Comparison of ENCODE assay signal across 34 cellular contexts in the genomic region with DNA sequence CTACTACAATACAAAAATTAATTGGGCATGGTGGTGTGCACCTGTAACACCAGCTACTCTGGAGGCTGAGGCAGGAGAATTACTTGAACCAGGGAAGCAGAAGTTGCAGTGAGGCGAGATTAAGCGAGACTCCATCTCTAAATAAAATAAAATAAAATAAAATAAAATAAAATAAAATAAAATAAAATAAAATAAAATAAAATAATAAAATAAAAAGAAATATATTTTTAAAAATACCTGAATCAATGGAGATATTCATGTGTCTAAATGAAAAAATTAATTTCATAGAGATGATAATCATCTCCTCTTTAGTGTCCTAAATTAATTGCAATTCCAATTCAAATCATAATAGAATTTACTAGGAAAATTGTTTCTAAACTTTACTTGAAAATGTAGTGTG.
"Had no signal": no experiment of that assay in that cellular context is flagged by ENCODE, and none has a peak within 500 bp of the region (broad histone marks: within the 10 kb centered on the region; RNA-seq: fewer than 3 reads in every experiment).

No MANE protein-coding gene starts in this region.

- H3K27me3 ChIP-seq: MG63 had no signal

- H3K4me3 ChIP-seq: MG63 had no signal

- H3K36me3 ChIP-seq: MG63 had no signal

- H3K9me3 ChIP-seq: MG63 had no signal

- DNase-seq: Karpas-422, Kasumi-1, MG63, MM.1S, MV-4-11, NCI-H1048, NCI-H1092, NCI-H1092 treated with DMSO at 0.1 percent for 48 hours, NCI-H1105, NCI-H1105 treated with DMSO at 0.1 percent for 48 hours, NCI-H1417, NCI-H1417 treated with DMSO at 0.1 percent for 48 hours, NCI-H1436, NCI-H1436 treated with DMSO at 0.1 percent for 48 hours, NCI-H1694, NCI-H1694 treated with DMSO at 0.1 percent for 48 hours, NCI-H187, NCI-H187 treated with DMSO at 0.1 percent for 48 hours, NCI-H1930, NCI-H2029, NCI-H2029 treated with DMSO at 0.1 percent for 48 hours, NCI-H2081, NCI-H2081 treated with DMSO at 0.1 percent for 48 hours, NCI-H2107, NCI-H2171, NCI-H2171 treated with DMSO at 0.1 percent for 48 hours, NCI-H226, NCI-H345, NCI-H446, NCI-H446 treated with DMSO at 0.1 percent for 48 hours, NCI-H510A, NCI-H510A treated with DMSO at 0.1 percent for 48 hours, NCI-H524, NCI-H524 treated with DMSO at 0.1 percent for 48 hours had no signal
